In the genomic region with DNA sequence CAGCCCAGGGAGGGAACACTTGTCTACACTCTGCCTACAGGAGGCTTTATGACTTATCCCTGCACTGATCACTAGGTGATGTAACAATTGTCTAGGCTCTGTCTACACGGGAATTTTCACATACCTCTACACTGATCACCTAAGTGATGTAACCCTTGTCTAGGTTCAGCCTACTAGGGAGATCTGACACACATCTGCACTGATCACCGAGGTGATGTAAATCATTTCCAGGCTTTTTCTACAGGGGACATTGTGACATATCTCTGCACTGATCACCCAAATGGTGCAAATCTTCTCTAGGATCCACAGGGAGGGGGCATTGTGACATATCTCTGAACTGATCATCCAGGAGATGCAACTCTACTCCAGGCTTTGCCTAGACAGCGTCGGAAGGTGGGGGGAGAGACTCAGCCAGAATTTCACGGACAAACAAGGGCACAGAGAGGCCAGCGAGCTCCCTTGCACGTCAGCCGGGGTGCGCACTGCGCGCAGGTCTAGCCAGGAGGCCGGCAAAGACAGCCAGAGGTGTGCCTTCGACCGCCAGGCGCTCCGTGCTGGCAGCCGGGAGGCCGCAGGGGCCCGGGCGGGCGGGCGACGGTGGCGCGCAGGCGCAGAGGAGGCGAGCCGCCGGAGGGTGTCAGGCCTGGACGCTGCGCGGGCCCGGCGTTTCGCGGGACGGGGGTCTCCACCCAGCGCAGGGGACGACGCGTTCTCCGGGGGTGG, we compare ENCODE assay signal across 1 cellular context.
TF ChIP-seq lines count a peak whose summit lies in the region.

No MANE protein-coding gene starts in this region.

TF ChIP-seq in GM12878, 131 proteins besides CTCF, POLR2A, EP300 and RAD21 (continued from another document):
- TF ChIP-seq, protein P1, sequence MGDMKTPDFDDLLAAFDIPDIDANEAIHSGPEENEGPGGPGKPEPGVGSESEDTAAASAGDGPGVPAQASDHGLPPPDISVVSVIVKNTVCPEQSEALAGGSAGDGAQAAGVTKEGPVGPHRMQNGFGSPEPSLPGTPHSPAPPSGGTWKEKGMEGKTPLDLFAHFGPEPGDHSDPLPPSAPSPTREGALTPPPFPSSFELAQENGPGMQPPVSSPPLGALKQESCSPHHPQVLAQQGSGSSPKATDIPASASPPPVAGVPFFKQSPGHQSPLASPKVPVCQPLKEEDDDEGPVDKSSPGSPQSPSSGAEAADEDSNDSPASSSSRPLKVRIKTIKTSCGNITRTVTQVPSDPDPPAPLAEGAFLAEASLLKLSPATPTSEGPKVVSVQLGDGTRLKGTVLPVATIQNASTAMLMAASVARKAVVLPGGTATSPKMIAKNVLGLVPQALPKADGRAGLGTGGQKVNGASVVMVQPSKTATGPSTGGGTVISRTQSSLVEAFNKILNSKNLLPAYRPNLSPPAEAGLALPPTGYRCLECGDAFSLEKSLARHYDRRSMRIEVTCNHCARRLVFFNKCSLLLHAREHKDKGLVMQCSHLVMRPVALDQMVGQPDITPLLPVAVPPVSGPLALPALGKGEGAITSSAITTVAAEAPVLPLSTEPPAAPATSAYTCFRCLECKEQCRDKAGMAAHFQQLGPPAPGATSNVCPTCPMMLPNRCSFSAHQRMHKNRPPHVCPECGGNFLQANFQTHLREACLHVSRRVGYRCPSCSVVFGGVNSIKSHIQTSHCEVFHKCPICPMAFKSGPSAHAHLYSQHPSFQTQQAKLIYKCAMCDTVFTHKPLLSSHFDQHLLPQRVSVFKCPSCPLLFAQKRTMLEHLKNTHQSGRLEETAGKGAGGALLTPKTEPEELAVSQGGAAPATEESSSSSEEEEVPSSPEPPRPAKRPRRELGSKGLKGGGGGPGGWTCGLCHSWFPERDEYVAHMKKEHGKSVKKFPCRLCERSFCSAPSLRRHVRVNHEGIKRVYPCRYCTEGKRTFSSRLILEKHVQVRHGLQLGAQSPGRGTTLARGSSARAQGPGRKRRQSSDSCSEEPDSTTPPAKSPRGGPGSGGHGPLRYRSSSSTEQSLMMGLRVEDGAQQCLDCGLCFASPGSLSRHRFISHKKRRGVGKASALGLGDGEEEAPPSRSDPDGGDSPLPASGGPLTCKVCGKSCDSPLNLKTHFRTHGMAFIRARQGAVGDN (IDR thresholded peaks at IDR 0.05) = peak; percentile 72
- TF ChIP-seq, protein P2, sequence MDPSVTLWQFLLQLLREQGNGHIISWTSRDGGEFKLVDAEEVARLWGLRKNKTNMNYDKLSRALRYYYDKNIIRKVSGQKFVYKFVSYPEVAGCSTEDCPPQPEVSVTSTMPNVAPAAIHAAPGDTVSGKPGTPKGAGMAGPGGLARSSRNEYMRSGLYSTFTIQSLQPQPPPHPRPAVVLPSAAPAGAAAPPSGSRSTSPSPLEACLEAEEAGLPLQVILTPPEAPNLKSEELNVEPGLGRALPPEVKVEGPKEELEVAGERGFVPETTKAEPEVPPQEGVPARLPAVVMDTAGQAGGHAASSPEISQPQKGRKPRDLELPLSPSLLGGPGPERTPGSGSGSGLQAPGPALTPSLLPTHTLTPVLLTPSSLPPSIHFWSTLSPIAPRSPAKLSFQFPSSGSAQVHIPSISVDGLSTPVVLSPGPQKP (IDR thresholded peaks at IDR 0.05; ENCODE audit: low read depth, low read length) = no peak
- TF ChIP-seq MTA2 (IDR thresholded peaks at IDR 0.05; ENCODE audit: low read depth) = no peak
- no peak for TF ChIP-seq ZBED1 (IDR thresholded peaks at IDR 0.05; ENCODE audit: borderline replicate concordance)
